24 cellular contexts compared by ENCODE assay signal in the genomic region with DNA sequence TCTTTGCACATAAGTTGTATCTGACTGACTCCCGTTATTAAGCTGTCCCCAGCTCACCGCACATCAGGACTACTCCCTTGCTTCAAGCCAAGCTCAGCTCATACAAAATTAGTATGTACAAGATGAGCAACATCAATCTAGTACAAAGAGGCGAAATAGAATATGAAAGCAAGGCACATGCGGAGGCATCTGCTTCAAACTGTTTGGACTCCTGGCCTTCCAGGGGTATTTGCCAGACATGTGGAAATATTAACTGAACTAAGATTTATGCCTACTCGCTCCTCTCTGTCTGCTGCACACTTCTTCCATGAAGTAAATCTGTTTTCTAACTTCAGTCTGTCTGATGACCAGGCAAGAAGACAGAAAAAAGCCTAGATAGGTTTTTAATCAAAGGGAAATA.
DNase-seq lines count a peak whose midpoint lies in the region; ATAC-seq and TF ChIP-seq lines count a peak whose summit lies in the region.
"Had no signal": no experiment of that assay in that cellular context is flagged by ENCODE, and none has a peak within 500 bp of the region (broad histone marks: within the 10 kb centered on the region; RNA-seq: fewer than 3 reads in every experiment).

No MANE protein-coding gene starts in this region.

- DNase-seq in esophagus muscularis mucosa (ENCODE audit: extremely low spot score) (no peak), right atrium auricular region (ENCODE audit: low spot score) (no peak), sciatic nerve (ENCODE audit: low spot score) (no peak), uterus (peak; percentile 33 to 54), T-helper 2 cell (no peak), PC-9 (no peak)
- DNase-seq in naive thymus-derived CD8-positive, alpha-beta T cell = no peak
- DNase-seq: activated CD4-positive, CD25-positive, alpha-beta regulatory T cell treated with anti-CD3 and anti-CD28 coated beads, Interleukin-2, amount 50 U/mL, for 72 hours; activated CD8-positive, alpha-beta T cell treated with anti-CD3 and anti-CD28 coated beads, Interleukin-2, amount 10 ng/mL, durations not matched to agents 7 days and 5 days; activated effector memory CD4-positive, alpha-beta T cell treated with anti-CD3 and anti-CD28 coated beads, Interleukin-2, amount 50 U/mL, for 16 hours; activated T-cell treated with anti-CD3 and anti-CD28 coated beads for 4 hours; CD4-positive, CD25-positive, alpha-beta regulatory T cell; cortex of kidney; heart right ventricle; Kasumi-1; left colon; MV-4-11; NCI-H2171 treated with DMSO at 0.1 percent for 48 hours; NCI-H524; nephron progenitor cell; T-helper 1 cell had no signal

- H3K36me3 Mint-ChIP-seq in naive thymus-derived CD8-positive, alpha-beta T cell = no peaks in the 10 kb centered on the region
- H3K36me3 Mint-ChIP-seq: CD4-positive, CD25-positive, alpha-beta regulatory T cell had no signal

- H2AFZ ChIP-seq in PC-9 = no peak overlapping the region
- H2AFZ ChIP-seq: parathyroid adenoma had no signal

- intact Hi-C loops in esophagus muscularis mucosa (cut with DNase I) (no loop called here), sciatic nerve (cut with DNase I) (no loop called here), uterus (cut with DNase I; ENCODE audit: low total_unique reads) (no loop called here), PC-9 (cut with micrococcal nuclease; ENCODE audit: unreplicated experiment) (no loop called here)

- TF ChIP-seq EP300 in esophagus muscularis mucosa (IDR thresholded peaks at IDR 0.05) = no peak

- CTCF ChIA-PET in PC-9 (lab: Charles Lee) = no interaction called here

- POLR2A ChIA-PET in naive thymus-derived CD8-positive, alpha-beta T cell (lab: Charles Lee) = no interaction called here
- POLR2A ChIA-PET in PC-9 (lab: Charles Lee; ENCODE audit: unreplicated experiment) = no interaction called here

- TF ChIP-seq POLR2A in esophagus muscularis mucosa (IDR thresholded peaks at IDR 0.05; ENCODE audit: low read depth) = no peak
- no peak for TF ChIP-seq POLR2A in uterus (IDR thresholded peaks at IDR 0.05)

- H4K20me1 ChIP-seq in PC-9 (ENCODE audit: insufficient read depth) = no peaks in the 10 kb centered on the region

- H3K9me3 ChIP-seq in esophagus muscularis mucosa (no peaks in the 10 kb centered on the region), right atrium auricular region (no peaks in the 10 kb centered on the region), uterus (no peaks in the 10 kb centered on the region), PC-9 (ENCODE audit: insufficient read depth, low read depth) (no peaks in the 10 kb centered on the region)
- H3K9me3 ChIP-seq: heart right ventricle had no signal

- 74% methylated on average over 5 of the region's 5 CpGs for WGBS in esophagus muscularis mucosa

- H3K36me3 ChIP-seq in esophagus muscularis mucosa = no peaks in the 10 kb centered on the region
- no peaks in the 10 kb centered on the region for H3K36me3 ChIP-seq in right atrium auricular region
- H3K36me3 ChIP-seq in uterus = no peaks in the 10 kb centered on the region
- H3K36me3 ChIP-seq in PC-9 (ENCODE audit: low read depth) = no peaks in the 10 kb centered on the region
- H3K36me3 ChIP-seq: heart right ventricle, SJSA1 had no signal

- H3K4me3 Mint-ChIP-seq in naive thymus-derived CD8-positive, alpha-beta T cell = no peak overlapping the region
- H3K4me3 Mint-ChIP-seq: activated CD8-positive, alpha-beta T cell treated with anti-CD3 and anti-CD28 coated beads, Interleukin-2, amount 10 ng/mL, durations not matched to agents 7 days and 5 days; CD4-positive, CD25-positive, alpha-beta regulatory T cell; nephron progenitor cell had no signal

- H3K27ac ChIP-seq in esophagus muscularis mucosa (replicated peaks in 1 of 4) = peak overlapping the region; percentile 56 to 75 (median 62)
- peak overlapping the region; percentile 37 to 68 for H3K27ac ChIP-seq in right atrium auricular region
- peak overlapping the region; percentile 71 to 83 for H3K27ac ChIP-seq in uterus
- H3K27ac ChIP-seq in PC-9 = no peak overlapping the region
- H3K27ac ChIP-seq: parathyroid adenoma, SJSA1 had no signal

- 0 out of 2 replicates have a peak, but pooled peaks cover 3% of the 10 kb centered on the region for H3K9me2 ChIP-seq in PC-9 (ENCODE audit: insufficient read depth)

- H3K4me1 ChIP-seq in esophagus muscularis mucosa (peaks cover 0 to 9% (median 0%) of the 10 kb centered on the region in 4 donors), right atrium auricular region (peaks cover 0 to 7% of the 10 kb centered on the region in 2 donors), uterus (peaks cover 0 to 9% of the 10 kb centered on the region in 2 donors), PC-9 (replicated peaks; ENCODE audit: insufficient read depth) (no peaks in the 10 kb centered on the region)
- H3K4me1 ChIP-seq: parathyroid adenoma, SJSA1 had no signal

- H3K4me2 ChIP-seq in PC-9 = no peak overlapping the region

- H3K27me3 Mint-ChIP-seq in naive thymus-derived CD8-positive, alpha-beta T cell = no peaks in the 10 kb centered on the region
- H3K27me3 Mint-ChIP-seq: CD4-positive, CD25-positive, alpha-beta regulatory T cell had no signal

- BruUV-seq in PC-9 (replicated peaks; lab: Mats Ljungman, UMichigan) = no TSS peak

- peaks cover 1 to 26% (median 8%) of the 10 kb centered on the region in 9 donors for H3K9me3 Mint-ChIP-seq in naive thymus-derived CD8-positive, alpha-beta T cell
- H3K9me3 Mint-ChIP-seq: nephron progenitor cell had no signal

- no peak overlapping the region for H3K4me3 ChIP-seq in esophagus muscularis mucosa
- no peak overlapping the region for H3K4me3 ChIP-seq in right atrium auricular region
- H3K4me3 ChIP-seq in uterus = no peak overlapping the region
- no peak overlapping the region for H3K4me3 ChIP-seq in PC-9
- H3K4me3 ChIP-seq: heart right ventricle, SJSA1 had no signal

- H3K79me2 ChIP-seq in PC-9 (ENCODE audit: low read depth) = no peaks in the 10 kb centered on the region
- H3K79me2 ChIP-seq: parathyroid adenoma had no signal

- H3K27ac Mint-ChIP-seq in naive thymus-derived CD8-positive, alpha-beta T cell = no peak overlapping the region
- H3K27ac Mint-ChIP-seq: activated CD8-positive, alpha-beta T cell treated with anti-CD3 and anti-CD28 coated beads, Interleukin-2, amount 10 ng/mL, durations not matched to agents 7 days and 5 days; CD4-positive, CD25-positive, alpha-beta regulatory T cell; nephron progenitor cell had no signal

- TF ChIP-seq CTCF in esophagus muscularis mucosa (IDR thresholded peaks at IDR 0.05) (no peak), right atrium auricular region (IDR thresholded peaks at IDR 0.05) (no peak), uterus (IDR thresholded peaks at IDR 0.05) (no peak), PC-9 (conservative IDR thresholded peaks at IDR 0.05) (no peak)

- no peaks in the 10 kb centered on the region for H3F3A ChIP-seq in PC-9 (ENCODE audit: insufficient read depth, low read depth)

- H3K27me3 ChIP-seq in esophagus muscularis mucosa = no peaks in the 10 kb centered on the region
- H3K27me3 ChIP-seq in right atrium auricular region = no peaks in the 10 kb centered on the region
- no peaks in the 10 kb centered on the region for H3K27me3 ChIP-seq in uterus
- H3K27me3 ChIP-seq in PC-9 (ENCODE audit: insufficient read depth, low read depth) = no peaks in the 10 kb centered on the region
- H3K27me3 ChIP-seq: heart right ventricle, SJSA1 had no signal

- peak; percentile 90 for ATAC-seq in sciatic nerve
- ATAC-seq in naive thymus-derived CD8-positive, alpha-beta T cell = no peak
- ATAC-seq: activated CD8-positive, alpha-beta T cell treated with anti-CD3 and anti-CD28 coated beads, Interleukin-2, amount 10 ng/mL, durations not matched to agents 7 days and 5 days; HepG2; left colon had no signal

- no peaks in the 10 kb centered on the region for H3K4me1 Mint-ChIP-seq in naive thymus-derived CD8-positive, alpha-beta T cell
- H3K4me1 Mint-ChIP-seq: CD4-positive, CD25-positive, alpha-beta regulatory T cell; nephron progenitor cell had no signal

Comparison
In these comparisons a context has a peak if more than half of its experiments do, and no peak if none do; other contexts are left out.
1. DNase-seq: peak in uterus (2 of 2); none in esophagus muscularis mucosa (single experiment), right atrium auricular region (single experiment), sciatic nerve (single experiment), naive thymus-derived CD8-positive, alpha-beta T cell (0 of 10), T-helper 2 cell (0 of 5) and PC-9 (0 of 2).